ENCODE assay signal across 8 cellular contexts in the genomic region with DNA sequence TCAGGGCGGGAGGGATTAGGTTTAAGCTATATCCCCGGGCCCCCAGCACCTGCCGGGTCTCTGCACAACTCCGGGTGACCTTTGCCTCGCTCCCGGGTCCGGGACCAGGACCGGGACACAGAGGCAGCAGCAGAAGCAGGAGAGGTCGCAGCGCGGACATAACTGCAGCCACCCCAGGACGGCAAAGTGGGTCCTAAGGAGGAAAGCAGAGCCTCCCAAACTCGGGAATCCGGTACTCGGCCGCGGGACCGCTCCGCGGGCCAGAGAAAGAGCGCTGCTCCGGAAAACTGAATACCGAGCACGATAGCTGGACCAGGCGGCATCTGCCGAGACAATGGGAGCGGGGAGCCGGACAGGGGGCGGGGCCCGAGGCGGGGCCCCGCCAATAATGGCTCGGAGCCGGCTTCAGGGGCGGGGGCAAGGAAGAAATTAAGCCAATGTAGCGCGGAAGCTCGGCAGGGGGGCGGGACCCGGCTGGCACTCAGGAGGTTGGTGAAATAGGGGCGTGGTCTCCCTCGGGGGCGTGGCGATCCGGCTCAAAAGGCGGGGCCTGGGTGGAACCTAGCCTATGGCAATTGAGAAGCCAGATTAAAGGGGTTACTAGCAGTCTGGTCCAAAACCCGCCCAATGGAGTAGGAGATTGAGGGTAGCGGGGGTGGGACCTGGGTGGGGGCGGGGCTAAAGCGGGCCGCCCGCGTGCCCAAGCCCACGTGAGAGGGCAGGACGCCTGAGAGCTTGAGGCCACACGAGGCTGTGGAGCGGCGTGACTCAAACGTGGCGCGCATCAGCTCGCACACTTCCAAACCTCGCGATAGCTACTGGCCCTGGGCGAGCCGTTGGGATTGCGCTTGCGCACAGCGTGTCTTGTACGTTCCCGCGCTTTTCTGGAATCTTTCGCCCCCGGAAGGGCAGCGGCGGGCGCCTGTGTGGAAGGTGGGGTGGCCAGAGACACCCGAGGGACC. TPM values are rescaled to one million over a fixed set of nuclear protein-coding genes. Genes with fewer than 3 reads are reported as not detected.
DNase-seq lines count a peak whose midpoint lies in the region; ATAC-seq and TF ChIP-seq lines count a peak whose summit lies in the region.

A gene with protein sequence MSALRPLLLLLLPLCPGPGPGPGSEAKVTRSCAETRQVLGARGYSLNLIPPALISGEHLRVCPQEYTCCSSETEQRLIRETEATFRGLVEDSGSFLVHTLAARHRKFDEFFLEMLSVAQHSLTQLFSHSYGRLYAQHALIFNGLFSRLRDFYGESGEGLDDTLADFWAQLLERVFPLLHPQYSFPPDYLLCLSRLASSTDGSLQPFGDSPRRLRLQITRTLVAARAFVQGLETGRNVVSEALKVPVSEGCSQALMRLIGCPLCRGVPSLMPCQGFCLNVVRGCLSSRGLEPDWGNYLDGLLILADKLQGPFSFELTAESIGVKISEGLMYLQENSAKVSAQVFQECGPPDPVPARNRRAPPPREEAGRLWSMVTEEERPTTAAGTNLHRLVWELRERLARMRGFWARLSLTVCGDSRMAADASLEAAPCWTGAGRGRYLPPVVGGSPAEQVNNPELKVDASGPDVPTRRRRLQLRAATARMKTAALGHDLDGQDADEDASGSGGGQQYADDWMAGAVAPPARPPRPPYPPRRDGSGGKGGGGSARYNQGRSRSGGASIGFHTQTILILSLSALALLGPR (minus strand): TSS at position 342 of the 962 bp plus-strand sequence. CDS start 182 bp downstream, at position 160.
A gene with protein sequence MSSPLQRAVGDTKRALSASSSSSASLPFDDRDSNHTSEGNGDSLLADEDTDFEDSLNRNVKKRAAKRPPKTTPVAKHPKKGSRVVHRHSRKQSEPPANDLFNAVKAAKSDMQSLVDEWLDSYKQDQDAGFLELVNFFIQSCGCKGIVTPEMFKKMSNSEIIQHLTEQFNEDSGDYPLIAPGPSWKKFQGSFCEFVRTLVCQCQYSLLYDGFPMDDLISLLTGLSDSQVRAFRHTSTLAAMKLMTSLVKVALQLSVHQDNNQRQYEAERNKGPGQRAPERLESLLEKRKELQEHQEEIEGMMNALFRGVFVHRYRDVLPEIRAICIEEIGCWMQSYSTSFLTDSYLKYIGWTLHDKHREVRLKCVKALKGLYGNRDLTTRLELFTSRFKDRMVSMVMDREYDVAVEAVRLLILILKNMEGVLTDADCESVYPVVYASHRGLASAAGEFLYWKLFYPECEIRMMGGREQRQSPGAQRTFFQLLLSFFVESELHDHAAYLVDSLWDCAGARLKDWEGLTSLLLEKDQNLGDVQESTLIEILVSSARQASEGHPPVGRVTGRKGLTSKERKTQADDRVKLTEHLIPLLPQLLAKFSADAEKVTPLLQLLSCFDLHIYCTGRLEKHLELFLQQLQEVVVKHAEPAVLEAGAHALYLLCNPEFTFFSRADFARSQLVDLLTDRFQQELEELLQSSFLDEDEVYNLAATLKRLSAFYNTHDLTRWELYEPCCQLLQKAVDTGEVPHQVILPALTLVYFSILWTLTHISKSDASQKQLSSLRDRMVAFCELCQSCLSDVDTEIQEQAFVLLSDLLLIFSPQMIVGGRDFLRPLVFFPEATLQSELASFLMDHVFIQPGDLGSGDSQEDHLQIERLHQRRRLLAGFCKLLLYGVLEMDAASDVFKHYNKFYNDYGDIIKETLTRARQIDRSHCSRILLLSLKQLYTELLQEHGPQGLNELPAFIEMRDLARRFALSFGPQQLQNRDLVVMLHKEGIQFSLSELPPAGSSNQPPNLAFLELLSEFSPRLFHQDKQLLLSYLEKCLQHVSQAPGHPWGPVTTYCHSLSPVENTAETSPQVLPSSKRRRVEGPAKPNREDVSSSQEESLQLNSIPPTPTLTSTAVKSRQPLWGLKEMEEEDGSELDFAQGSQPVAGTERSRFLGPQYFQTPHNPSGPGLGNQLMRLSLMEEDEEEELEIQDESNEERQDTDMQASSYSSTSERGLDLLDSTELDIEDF (plus strand): TSS at position 879 of the 962 bp plus-strand sequence. CDS start 2,639 bp downstream, outside the sequence.

- H3K36me3 Mint-ChIP-seq in activated T-helper 17 cell treated with anti-CD3 and anti-CD28 coated beads, Interleukin-2, amount 50 U/mL, for 72 hours (ENCODE audit: low read depth), result no peaks in the 10 kb centered on the region
- peaks cover 26% of the 10 kb centered on the region for H3K36me3 Mint-ChIP-seq in nephron progenitor cell (ENCODE audit: low read depth)

- H3K27me3 Mint-ChIP-seq in activated T-helper 17 cell treated with anti-CD3 and anti-CD28 coated beads, Interleukin-2, amount 50 U/mL, for 72 hours, result no peaks in the 10 kb centered on the region
- H3K27me3 Mint-ChIP-seq in nephron progenitor cell (ENCODE audit: low read depth, poor library complexity), result peaks cover 36% of the 10 kb centered on the region

- ATAC-seq in activated T-helper 17 cell treated with anti-CD3 and anti-CD28 coated beads, Interleukin-2, amount 50 U/mL, for 72 hours (replicated peaks), result peak; percentile 93
- peak; percentile 89 for ATAC-seq in stimulated activated naive CD8-positive, alpha-beta T cell treated with anti-CD3 and anti-CD28 coated beads, Interleukin-15, Interleukin-2, amounts not matched to agents 100 U/mL and 50 U/mL, for 24 hours

- H3K9me3 Mint-ChIP-seq in activated T-helper 17 cell treated with anti-CD3 and anti-CD28 coated beads, Interleukin-2, amount 50 U/mL, for 72 hours, result peaks cover 3% of the 10 kb centered on the region
- no peaks in the 10 kb centered on the region for H3K9me3 Mint-ChIP-seq in nephron progenitor cell

- H3K4me3 Mint-ChIP-seq in activated T-helper 17 cell treated with anti-CD3 and anti-CD28 coated beads, Interleukin-2, amount 50 U/mL, for 72 hours, result peak within 1 kb of the TSS; percentile 75
- H3K4me3 Mint-ChIP-seq in nephron progenitor cell, result peak within 1 kb of the TSS; percentile 93

- peaks cover 19% of the 10 kb centered on the region for H3K4me1 Mint-ChIP-seq in activated T-helper 17 cell treated with anti-CD3 and anti-CD28 coated beads, Interleukin-2, amount 50 U/mL, for 72 hours
- H3K4me1 Mint-ChIP-seq in nephron progenitor cell, result peaks cover 47% of the 10 kb centered on the region

- DNase-seq in EH (ENCODE audit: low read depth) (peak; percentile 97), GOT3 (lab: John Stamatoyannopoulos, UW) (peak; percentile 78), LHCN-M2 (ENCODE audit: low read depth) (peak; percentile 97), RPMI8226 (peak; percentile 99), fibroblast of the conjunctiva (ENCODE audit: low read depth) (peak; percentile 92), nephron progenitor cell (peak; percentile 100)
- DNase-seq in stimulated activated naive CD8-positive, alpha-beta T cell treated with anti-CD3 and anti-CD28 coated beads, Interleukin-15, Interleukin-2, amounts not matched to agents 100 U/mL and 50 U/mL, for 24 hours, result peak; percentile 98

- no peak within 1 kb of the TSS for H3K27ac Mint-ChIP-seq in activated T-helper 17 cell treated with anti-CD3 and anti-CD28 coated beads, Interleukin-2, amount 50 U/mL, for 72 hours
- H3K27ac Mint-ChIP-seq in nephron progenitor cell, result no peak within 1 kb of the TSS

- TF ChIP-seq CTCF in nephron progenitor cell (IDR thresholded peaks at IDR 0.05), result no peak

RNA-seq across cellular contexts. Expression of the first gene that starts in this region (rescaled TPM):
- 9.6 and 9.9 TPM in 2 replicates for total RNA-seq in LHCN-M2 (2014; rRNA removed)
- 3.2 TPM for polyA plus RNA-seq in LHCN-M2 (2012)
- 1 to 10 TPM; 2.8 to 4.9 TPM for total RNA-seq in activated T-helper 17 cell treated with anti-CD3 and anti-CD28 coated beads, Interleukin-2, amount 50 U/mL, for 72 hours

RNA-seq across cellular contexts. Expression of the second gene that starts in this region (rescaled TPM):
- 0.23 and 0.96 TPM in 2 replicates for total RNA-seq in LHCN-M2 (2014; rRNA removed)
- polyA plus RNA-seq in LHCN-M2 (2012), result 0.74 TPM
- total RNA-seq in activated T-helper 17 cell treated with anti-CD3 and anti-CD28 coated beads, Interleukin-2, amount 50 U/mL, for 72 hours, result 10 to 100 TPM in 1 of 2 donors, 1 to 10 TPM in 1; 7.8 to 22.1 TPM

Comparison
In these comparisons a context has a peak if more than half of its experiments do, and no peak if none do; other contexts are left out.
1. Peak in every context shown above with its lines: DNase-seq and ATAC-seq.